25 cellular contexts compared by ENCODE assay signal in the genomic region with DNA sequence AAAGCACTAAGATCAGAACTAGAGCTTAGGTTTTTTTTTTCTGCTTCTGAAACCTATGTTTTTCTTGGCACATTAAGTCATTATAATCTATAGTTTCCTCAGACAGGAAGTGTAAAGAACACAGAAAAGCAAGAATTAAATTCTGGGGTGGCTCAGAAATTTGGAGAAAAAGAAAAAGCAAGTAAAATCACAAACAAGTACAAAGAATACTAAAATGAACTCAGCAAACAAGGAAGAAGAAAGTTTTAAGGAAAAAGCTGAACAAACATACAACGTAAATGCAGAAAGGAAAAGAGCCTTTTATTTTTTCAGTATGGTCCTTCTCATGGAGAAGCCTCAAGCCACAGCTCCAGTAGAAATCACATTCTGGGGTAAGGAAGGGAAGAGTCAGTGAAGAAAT. TPM values are rescaled to one million over a fixed set of nuclear protein-coding genes. Genes with fewer than 3 reads are reported as not detected.
DNase-seq lines count a peak whose midpoint lies in the region; ATAC-seq, FAIRE-seq and TF ChIP-seq lines count a peak whose summit lies in the region.
"Had no signal": no experiment of that assay in that cellular context is flagged by ENCODE, and none has a peak within 500 bp of the region (broad histone marks: within the 10 kb centered on the region; RNA-seq: fewer than 3 reads in every experiment).

No MANE protein-coding gene starts in this region.

- H3K27ac ChIP-seq in IMR-90 (ENCODE audit: insufficient read depth, low read length) (no peak overlapping the region), coronary artery (peak overlapping the region; percentile 18 to 57), upper lobe of left lung (peak overlapping the region in 3 of 4 donors; percentile 27 to 36 (median 30)), PC-9 (no peak overlapping the region), pancreas (no peak overlapping the region)
- H3K27ac ChIP-seq: GM23248, VCaP had no signal

- no peak overlapping the region; a peak in 1 of 4 replicates for H4K8ac ChIP-seq in IMR-90 (ENCODE audit: low read depth in 2 of 2, low read length in 2 of 2)

- intact Hi-C loops in IMR-90 (cut with micrococcal nuclease) (no loop called here), PC-9 (cut with micrococcal nuclease; ENCODE audit: unreplicated experiment) (no loop called here), pancreas (cut with DNase I) (no loop called here)

- no peak overlapping the region for H2AK9ac ChIP-seq in IMR-90 (replicated peaks; ENCODE audit: low read depth, low read length, poor library complexity)

- H3K4me2 ChIP-seq in IMR-90 (ENCODE audit: low read depth, low read length) = no peak overlapping the region
- H3K4me2 ChIP-seq in PC-9 = no peak overlapping the region

- no CpG with 5 or more reads among the region's 1 CpG for WGBS in IMR-90 (ENCODE audit: extremely low coverage in 2 of 2, insufficient read length in 1 of 2), 2 experiments
- WGBS in upper lobe of left lung, 2 donors = 33 to 38% methylated on average over 1 of the region's 1 CpG
- 57 to 58% methylated on average over 1 of the region's 1 CpG for WGBS in pancreas, 2 donors

- H3F3A ChIP-seq in PC-9 (ENCODE audit: insufficient read depth, low read depth) = peaks cover 23% of the 10 kb centered on the region

- in situ Hi-C loops in IMR-90 (cut with MboI; ENCODE audit: low sequenced_read_pairs) = no loop called here

- CTCF ChIA-PET in IMR-90 (lab: Yijun Ruan, JAX) (interaction anchor here (0.6 to 1.0 kb wide), 2 partner anchors 81 to 129 kb away, joined by 3 read pairs; no protein-coding TSS in a partner anchor), PC-9 (lab: Charles Lee) (interaction anchor here (0.7 kb wide), 1 partner anchor 26 kb away, joined by 4 read pairs; no protein-coding TSS in a partner anchor)

- POLR2A ChIA-PET in IMR-90 (lab: Charles Lee; ENCODE audit: unreplicated experiment) (no interaction called here), PC-9 (lab: Charles Lee; ENCODE audit: unreplicated experiment) (interaction anchor here (0.8 kb wide), 1 partner anchor 58 kb away, joined by 4 read pairs; no protein-coding TSS in a partner anchor)

- H2BK5ac ChIP-seq in IMR-90 (ENCODE audit: low read depth, low read length, poor library complexity, severe bottlenecking) = no peak overlapping the region

- H3K56ac ChIP-seq in IMR-90 (ENCODE audit: extremely low read depth, insufficient read depth, low read length) = no peak overlapping the region

- H2BK20ac ChIP-seq in IMR-90 (ENCODE audit: low read depth, low read length) = no peak overlapping the region

- H2BK15ac ChIP-seq in IMR-90 (ENCODE audit: low read depth, low read length) = no peak overlapping the region

- H4K20me1 ChIP-seq in IMR-90 (ENCODE audit: insufficient read depth, low read length) = no peaks in the 10 kb centered on the region
- H4K20me1 ChIP-seq in PC-9 (ENCODE audit: insufficient read depth) = no peaks in the 10 kb centered on the region

- H4K91ac ChIP-seq in IMR-90 (ENCODE audit: insufficient read depth, low read depth, low read length) = no peak overlapping the region

- no peaks in the 10 kb centered on the region for H3K9me2 ChIP-seq in PC-9 (ENCODE audit: insufficient read depth)

- H3K9me1 ChIP-seq in IMR-90 (ENCODE audit: insufficient read depth, low read length) = peaks cover 7% of the 10 kb centered on the region

- no peak overlapping the region for H2AFZ ChIP-seq in IMR-90 (replicated peaks; ENCODE audit: low read length, poor library complexity)
- H2AFZ ChIP-seq in PC-9 = no peak overlapping the region
- H2AFZ ChIP-seq: GM23248 had no signal

- ATAC-seq in IMR-90 (ENCODE audit: low read depth) = no peak
- ATAC-seq in upper lobe of left lung (ENCODE audit: low FRiP score in 2 of 2) = no peak
- no peak for ATAC-seq in pancreas
- ATAC-seq: heart left ventricle, left cardiac atrium had no signal

- no peak overlapping the region for H3K18ac ChIP-seq in IMR-90 (ENCODE audit: low read depth, low read length)

- H3K36me3 ChIP-seq in IMR-90 (ENCODE audit: control insufficient read depth, insufficient read depth, low read length) = no peaks in the 10 kb centered on the region
- H3K36me3 ChIP-seq in upper lobe of left lung = peaks cover 0 to 15% (median 0%) of the 10 kb centered on the region in 4 donors
- no peaks in the 10 kb centered on the region for H3K36me3 ChIP-seq in PC-9 (ENCODE audit: low read depth)
- no peaks in the 10 kb centered on the region for H3K36me3 ChIP-seq in pancreas

- no peak for TF ChIP-seq RAD21 in IMR-90 (IDR thresholded peaks at IDR 0.05; ENCODE audit: low read length)

- TF ChIP-seq CTCF in IMR-90 (conservative IDR thresholded peaks at IDR 0.05; ENCODE audit: low read depth, low read length) (no peak), coronary artery (IDR thresholded peaks at IDR 0.05) (no peak), nephron progenitor cell (IDR thresholded peaks at IDR 0.05) (no peak), upper lobe of left lung (IDR thresholded peaks at IDR 0.05) (no peak), PC-9 (conservative IDR thresholded peaks at IDR 0.05) (no peak), pancreas (IDR thresholded peaks at IDR 0.05) (no peak)

- H4K5ac ChIP-seq in IMR-90 (ENCODE audit: low read depth, low read length) = no peak overlapping the region

- no peak overlapping the region for H3K23ac ChIP-seq in IMR-90 (ENCODE audit: low read depth, low read length)

- H3K4me3 ChIP-seq in IMR-90 (ENCODE audit: insufficient read depth, low read depth, low read length) (no peak overlapping the region), coronary artery (no peak overlapping the region), upper lobe of left lung (no peak overlapping the region), PC-9 (no peak overlapping the region), pancreas (no peak overlapping the region)
- H3K4me3 ChIP-seq: GM23248, heart left ventricle, tibial artery had no signal

- H3K9me3 Mint-ChIP-seq in nephron progenitor cell = no peaks in the 10 kb centered on the region
- H3K9me3 Mint-ChIP-seq: activated CD4-positive, alpha-beta T cell treated with anti-CD3 and anti-CD28 coated beads, Interleukin-2, amount 10 ng/mL, durations not matched to agents 24 days and 14 days; activated T-helper 1 cell treated with anti-CD3 and anti-CD28 coated beads, Interleukin-12 subunit alpha, Interleukin-12 subunit beta, Interleukin-2, Interleukin-4 antibody, amounts not matched to agents 30 ng/mL and 10 ng/mL and 1 ng/mL, durations not matched to agents 14 hours and 24 hours and 36 hours; CD4-positive, alpha-beta memory T cell had no signal

- TF ChIP-seq POLR2A in IMR-90 (IDR thresholded peaks at IDR 0.05; ENCODE audit: low read depth, low read length) (no peak), upper lobe of left lung (IDR thresholded peaks at IDR 0.05) (no peak)

- peak overlapping the region; percentile 5 for H3K27ac Mint-ChIP-seq in nephron progenitor cell
- H3K27ac Mint-ChIP-seq: activated CD4-positive, alpha-beta T cell treated with anti-CD3 and anti-CD28 coated beads, Interleukin-2, amount 10 ng/mL, durations not matched to agents 24 days and 14 days; activated T-helper 1 cell treated with anti-CD3 and anti-CD28 coated beads, Interleukin-12 subunit alpha, Interleukin-12 subunit beta, Interleukin-2, Interleukin-4 antibody, amounts not matched to agents 30 ng/mL and 10 ng/mL and 1 ng/mL, durations not matched to agents 14 hours and 24 hours and 36 hours had no signal

- no peak overlapping the region for H3K4me3 Mint-ChIP-seq in nephron progenitor cell
- H3K4me3 Mint-ChIP-seq: activated CD4-positive, alpha-beta T cell treated with anti-CD3 and anti-CD28 coated beads, Interleukin-2, amount 10 ng/mL, durations not matched to agents 24 days and 14 days; activated T-helper 1 cell treated with anti-CD3 and anti-CD28 coated beads, Interleukin-12 subunit alpha, Interleukin-12 subunit beta, Interleukin-2, Interleukin-4 antibody, amounts not matched to agents 30 ng/mL and 10 ng/mL and 1 ng/mL, durations not matched to agents 14 hours and 24 hours and 36 hours; CD4-positive, alpha-beta memory T cell had no signal

- H2BK120ac ChIP-seq in IMR-90 (ENCODE audit: low read depth, low read length) = peak overlapping the region; percentile 45; the same call in 1 of the 2 replicates

- no TSS peak for BruUV-seq in IMR-90 (replicated peaks; lab: Mats Ljungman, UMichigan)
- no TSS peak for BruUV-seq in PC-9 (replicated peaks; lab: Mats Ljungman, UMichigan)

- H3K27me3 Mint-ChIP-seq in nephron progenitor cell (ENCODE audit: low read depth, poor library complexity) = peaks cover 3% of the 10 kb centered on the region

- no peak overlapping the region for H3K9ac ChIP-seq in IMR-90 (ENCODE audit: low read depth, low read length)
- H3K9ac ChIP-seq: GM23248 had no signal

- FAIRE-seq in pancreas (lab: Jason Lieb, UNC) = no peak

- H3K14ac ChIP-seq in IMR-90 (replicated peaks; ENCODE audit: low read depth, low read length) = no peak overlapping the region

- H3K79me2 ChIP-seq in PC-9 (ENCODE audit: low read depth) = no peaks in the 10 kb centered on the region

- H3K27me3 ChIP-seq in IMR-90 (ENCODE audit: control insufficient read depth, insufficient read depth, low read length) (no peaks in the 10 kb centered on the region), upper lobe of left lung (no peaks in the 10 kb centered on the region), PC-9 (ENCODE audit: insufficient read depth, low read depth) (no peaks in the 10 kb centered on the region), pancreas (no peaks in the 10 kb centered on the region)
- H3K27me3 ChIP-seq: heart left ventricle, tibial artery had no signal

- no peak for TF ChIP-seq EP300 in upper lobe of left lung (IDR thresholded peaks at IDR 0.05)

- peaks cover 33% of the 10 kb centered on the region for H3K4me1 Mint-ChIP-seq in nephron progenitor cell

- dilution Hi-C loops in IMR-90 (cut with HindIII; ENCODE audit: low sequenced_read_pairs, unreplicated experiment) = no loop called here

- H2AK5ac ChIP-seq in IMR-90 (ENCODE audit: low read depth, low read length) = peak overlapping the region; percentile 60; the same call in 1 of the 2 replicates

- H3K4me1 ChIP-seq in IMR-90 (ENCODE audit: control insufficient read depth, insufficient read depth, low read length) = peaks cover 8% of the 10 kb centered on the region
- H3K4me1 ChIP-seq in upper lobe of left lung = peaks cover 10 to 20% (median 13%) of the 10 kb centered on the region in 4 donors
- peaks cover 34% of the 10 kb centered on the region for H3K4me1 ChIP-seq in PC-9 (replicated peaks; ENCODE audit: insufficient read depth)
- peaks cover 0 to 7% (median 0%) of the 10 kb centered on the region in 3 donors for H3K4me1 ChIP-seq in pancreas

- peaks cover 0 to 7% of the 10 kb centered on the region in 2 experiments; a peak in 1 of 4 replicates for H3K79me1 ChIP-seq in IMR-90 (ENCODE audit: low read depth in 1 of 2, low read length in 2 of 2)

- no peak overlapping the region for H3K4ac ChIP-seq in IMR-90 (ENCODE audit: low read depth, low read length)

- H3K36me3 Mint-ChIP-seq in nephron progenitor cell (ENCODE audit: low read depth) = peaks cover 24% of the 10 kb centered on the region

- DNase-seq in IMR-90 (no peak), coronary artery (ENCODE audit: low spot score) (no peak), nephron progenitor cell (no peak), upper lobe of left lung (no peak), PC-9 (no peak), pancreas (no peak), kidney tubule cell (ENCODE audit: low spot score) (no peak)
- no peak for DNase-seq in stimulated activated naive CD4-positive, alpha-beta T cell (lab: John Stamatoyannopoulos, UW)
- DNase-seq: activated CD4-positive, alpha-beta T cell treated with anti-CD3 and anti-CD28 coated beads, Interleukin-2, amount 10 ng/mL, durations not matched to agents 24 days and 14 days; activated naive CD4-positive, alpha-beta T cell treated with anti-CD3 and anti-CD28 coated beads, Interleukin-2, amount 50 U/mL, for 16 hours; anterior cingulate cortex; CD4-positive, alpha-beta memory T cell; central memory CD4-positive, alpha-beta T cell; foreskin fibroblast; GM23248; heart left ventricle; left cardiac atrium; NCI-H524 treated with DMSO at 0.1 percent for 48 hours; retina; stimulated activated CD4-positive, alpha-beta T cell treated with anti-CD3 and anti-CD28 coated beads, Interleukin-4, amount 100 ng/mL, for 4 hours; stimulated activated naive CD4-positive, alpha-beta T cell treated with Interleukin-2 at 50 U/mL for 16 hours; T-helper 2 cell; tibial artery had no signal

- H3K9me3 ChIP-seq in IMR-90 (ENCODE audit: control insufficient read depth, insufficient read depth, low read length) (no peaks in the 10 kb centered on the region), upper lobe of left lung (no peaks in the 10 kb centered on the region), PC-9 (ENCODE audit: insufficient read depth, low read depth) (no peaks in the 10 kb centered on the region), pancreas (no peaks in the 10 kb centered on the region)
- H3K9me3 ChIP-seq: heart left ventricle, tibial artery had no signal

RNA-seq across cellular contexts. Expression of a gene that starts 8.6 kb away (rescaled TPM):
- total RNA-seq in IMR-90 (2012; rRNA removed) = 552 and 592 TPM in 2 replicates
- polyA plus RNA-seq in IMR-90 (2012; rRNA removed) = 214 and 249 TPM in 2 replicates
- polyA plus RNA-seq in IMR-90 (2012; cell fraction: cytosol; rRNA removed) = 118 and 124 TPM in 2 replicates
- 47.8 and 219 TPM in 2 replicates for polyA plus RNA-seq in IMR-90 (2012; cell fraction: nucleus; rRNA removed; ENCODE audit: low replicate concordance)
- total RNA-seq in upper lobe of left lung = 100 to 1,000 TPM in 5 of 6 donors, 10 to 100 TPM in 1; 60.8 to 209 (median 166) TPM
- total RNA-seq in PC-9 (2021) = 125 and 135 TPM in 2 replicates
- total RNA-seq in pancreas = 100 to 1,000 TPM in 2 of 6 donors, 10 to 100 TPM in 4; 31.7 to 143 (median 53.6) TPM
- 10 to 100 TPM; 33.6 to 49.4 TPM for polyA plus RNA-seq in pancreas

Comparison
In these comparisons a context has a peak if more than half of its experiments do, and no peak if none do; other contexts are left out.
1. H3K27ac ChIP-seq: peak in coronary artery (2 of 2) and upper lobe of left lung (3 of 4); none in IMR-90 (single experiment), PC-9 (single experiment) and pancreas (0 of 4).